8 cellular contexts compared by ENCODE assay signal in the genomic region with DNA sequence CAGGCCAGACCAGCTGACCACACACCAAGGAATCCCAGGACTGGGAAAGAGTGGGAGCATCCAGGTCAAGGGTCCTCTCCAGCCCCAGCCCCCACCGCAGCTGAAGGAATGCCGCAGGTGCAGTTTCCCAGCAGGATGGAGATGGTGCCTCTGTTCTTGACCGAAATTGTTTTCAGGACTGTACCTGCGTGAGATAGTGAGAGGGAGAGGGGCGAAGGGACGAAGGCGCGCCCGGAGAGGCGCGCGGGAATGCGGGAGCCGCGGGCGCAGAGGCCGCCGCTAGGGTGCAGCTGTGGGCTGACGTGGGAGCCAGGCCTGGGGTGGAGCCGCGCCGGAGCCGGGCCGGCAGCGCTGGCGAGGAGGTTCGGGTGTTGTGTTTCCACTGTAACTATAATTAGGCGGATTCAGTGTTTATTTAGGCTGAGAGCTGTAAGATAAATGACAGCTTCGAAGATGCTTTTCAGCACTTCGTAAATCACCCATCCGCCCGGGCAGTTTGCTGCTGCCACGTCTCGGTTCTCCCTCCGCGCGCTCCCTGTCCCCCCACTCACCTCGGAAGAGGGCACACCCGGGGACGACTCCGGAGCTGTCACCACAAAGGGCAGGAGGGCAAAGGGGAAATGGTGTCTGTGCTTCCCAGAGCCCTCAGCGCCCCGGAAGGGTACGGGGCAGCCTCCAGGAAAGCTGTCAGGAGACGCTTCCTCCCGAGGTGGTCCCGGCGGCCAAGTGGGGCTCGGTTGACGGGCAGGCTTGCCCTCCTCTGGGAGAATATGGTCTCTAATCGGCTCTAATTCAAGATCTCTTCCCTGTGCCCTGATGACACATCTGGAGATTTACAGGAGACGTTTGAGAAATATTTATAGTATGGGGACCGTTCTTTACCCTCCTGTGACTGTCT. TPM values are rescaled to one million over a fixed set of nuclear protein-coding genes. Genes with fewer than 3 reads are reported as not detected.
DNase-seq lines count a peak whose midpoint lies in the region; ATAC-seq and TF ChIP-seq lines count a peak whose summit lies in the region.

No MANE protein-coding gene starts in this region.

- peak; percentile 93 for ATAC-seq in mucosa of descending colon

- H4K5ac ChIP-seq in H9 (ENCODE audit: insufficient read length, low read depth, low read length): no peak overlapping the region

- intact Hi-C loops in mucosa of descending colon (cut with DNase I, micrococcal nuclease): no loop called here

- no peak overlapping the region for H2AFZ ChIP-seq in H9 (ENCODE audit: low read length)

- no peak overlapping the region for H4K8ac ChIP-seq in H9 (replicated peaks; ENCODE audit: insufficient read length, low read depth, low read length)

- H2BK15ac ChIP-seq in H9 (ENCODE audit: low read depth, low read length): no peak overlapping the region

- H3K23me2 ChIP-seq in H9 (ENCODE audit: insufficient read length, low read depth, low read length, poor library complexity, severe bottlenecking): peaks cover 11% of the 10 kb centered on the region

- no peaks in the 10 kb centered on the region for H3K79me2 ChIP-seq in H9 (ENCODE audit: insufficient read depth, low read length)

- H3K27me3 ChIP-seq in BLaER1: peaks cover 31% of the 10 kb centered on the region
- peaks cover 22% of the 10 kb centered on the region for H3K27me3 ChIP-seq in H9 (ENCODE audit: insufficient read depth, low read length)
- H3K27me3 ChIP-seq in endodermal cell (ENCODE audit: control insufficient read depth, insufficient read depth, low read length, poor library complexity, severe bottlenecking): peaks cover 86% of the 10 kb centered on the region

- no peak overlapping the region for H3K27ac Mint-ChIP-seq in H9
- H3K27ac Mint-ChIP-seq in endodermal cell: no peak overlapping the region

- H4K91ac ChIP-seq in H9 (ENCODE audit: insufficient read length, low read depth, low read length): no peak overlapping the region

- no peak overlapping the region for H2BK12ac ChIP-seq in H9 (ENCODE audit: insufficient read length, low read depth, low read length)

- no peak overlapping the region for H2BK20ac ChIP-seq in H9 (ENCODE audit: low read depth, low read length, poor library complexity, severe bottlenecking)

- WGBS in H9 (ENCODE audit: extremely low coverage, insufficient read length, low lambda C conversion rate): no CpG with 5 or more reads among the region's 53 CpGs
- 14 to 26% methylated on average over 24 to 53 of the region's 53 CpGs for WGBS in endodermal cell (ENCODE audit: insufficient coverage in 1 of 2, insufficient read length in 1 of 2), 2 experiments

- H3K9ac ChIP-seq in BLaER1: peak overlapping the region; percentile 30; the same call in 1 of the 2 replicates
- H3K9ac ChIP-seq in H9 (ENCODE audit: extremely low read depth, insufficient read length, low read length): no peak overlapping the region
- H3K9ac ChIP-seq in endodermal cell (ENCODE audit: extremely low read depth, low read length, poor library complexity, severe bottlenecking): no peak overlapping the region

- peak; percentile 76 for TF ChIP-seq CTCF in H9 (conservative IDR thresholded peaks at IDR 0.05)
- TF ChIP-seq CTCF in endodermal cell (conservative IDR thresholded peaks at IDR 0.05): peak; percentile 84
- peak; percentile 78 for TF ChIP-seq CTCF in mucosa of descending colon (IDR thresholded peaks at IDR 0.05)

- no peaks in the 10 kb centered on the region for H3K9me3 ChIP-seq in BLaER1
- H3K9me3 ChIP-seq in H9 (ENCODE audit: control insufficient read depth, low read depth, low read length): no peaks in the 10 kb centered on the region
- H3K9me3 ChIP-seq in endodermal cell (ENCODE audit: control insufficient read depth, low read length): peaks cover 5% of the 10 kb centered on the region
- H3K9me3 ChIP-seq in mucosa of descending colon: no peaks in the 10 kb centered on the region

- H3K18ac ChIP-seq in H9 (ENCODE audit: insufficient read length, low read depth, low read length): no peak overlapping the region

- H3T11ph ChIP-seq in H9 (ENCODE audit: low read length): no peak overlapping the region

- H2BK120ac ChIP-seq in H9 (ENCODE audit: low read depth, low read length, poor library complexity, severe bottlenecking): no peak overlapping the region

- no peak overlapping the region for H3K23ac ChIP-seq in H9 (ENCODE audit: insufficient read length, low read depth, low read length)

- no peaks in the 10 kb centered on the region for H3K36me3 Mint-ChIP-seq in H9 (ENCODE audit: insufficient read depth in 1 of 3, low read depth in 3 of 3)
- H3K36me3 Mint-ChIP-seq in endodermal cell (ENCODE audit: low read depth): no peaks in the 10 kb centered on the region

- H2BK5ac ChIP-seq in H9 (ENCODE audit: insufficient read length, low read length): no peak overlapping the region

- H3K56ac ChIP-seq in H9 (ENCODE audit: insufficient read length, low read depth, low read length): no peak overlapping the region

- peaks cover 98% of the 10 kb centered on the region for H3K27me3 Mint-ChIP-seq in H9 (ENCODE audit: low read depth)
- H3K27me3 Mint-ChIP-seq in endodermal cell (ENCODE audit: insufficient read depth): peaks cover 94% of the 10 kb centered on the region

- H3K4me1 ChIP-seq in BLaER1 (peaks cover 13% of the 10 kb centered on the region), H9 (ENCODE audit: insufficient read depth, low read length) (no peaks in the 10 kb centered on the region; the same call in 1 of the 2 replicates), endodermal cell (ENCODE audit: control insufficient read depth, insufficient read depth, low read length) (peaks cover 6% of the 10 kb centered on the region), mucosa of descending colon (ENCODE audit: low read depth) (peaks cover 16% of the 10 kb centered on the region)

- DNase-seq in H9: peak; percentile 69
- DNase-seq in NCI-H446 treated with DMSO at 0.1 percent for 48 hours (lab: John Stamatoyannopoulos, UW): peak; percentile 23
- DNase-seq in activated CD8-positive, alpha-beta memory T cell treated with anti-CD3 and anti-CD28 coated beads for 1 hour (ENCODE audit: extremely low read depth in 1 of 2, low read depth in 1 of 2): peak; percentile 17 to 59
- DNase-seq in endodermal cell: peak; percentile 91
- peak; percentile 79 to 86 (median 82) for DNase-seq in mucosa of descending colon
- DNase-seq in stimulated activated CD8-positive, alpha-beta memory T cell treated with anti-CD3 and anti-CD28 coated beads, Interleukin-4, amount 100 ng/mL, for 48 hours: peak; percentile 79
- no peak for DNase-seq in occipital lobe (lab: John Stamatoyannopoulos, UW)

- H3K27ac ChIP-seq in BLaER1 (no peak overlapping the region), H9 (ENCODE audit: insufficient read length, low read depth, low read length) (no peak overlapping the region), endodermal cell (ENCODE audit: low read depth, low read length) (no peak overlapping the region)

- H3K4me3 ChIP-seq in BLaER1: peak overlapping the region; percentile 61
- peak overlapping the region; percentile 69 for H3K4me3 ChIP-seq in endodermal cell (ENCODE audit: low read length)
- H3K4me3 ChIP-seq in mucosa of descending colon: no peak overlapping the region

- no peaks in the 10 kb centered on the region for H3K36me3 ChIP-seq in BLaER1
- no peaks in the 10 kb centered on the region for H3K36me3 ChIP-seq in endodermal cell (ENCODE audit: control insufficient read depth, insufficient read depth, low read length)
- no peaks in the 10 kb centered on the region for H3K36me3 ChIP-seq in mucosa of descending colon (ENCODE audit: low read depth)

- H3K9me3 Mint-ChIP-seq in H9 (peaks cover 0 to 4% of the 10 kb centered on the region in 2 experiments; a peak in 2 of 5 replicates), endodermal cell (peaks cover 3% of the 10 kb centered on the region)

- H3K4me1 Mint-ChIP-seq in H9 (peaks cover 16 to 31% of the 10 kb centered on the region in 2 experiments), endodermal cell (peaks cover 18% of the 10 kb centered on the region)

- H3K4ac ChIP-seq in H9 (ENCODE audit: low read depth, low read length): no peak overlapping the region

- H2AK5ac ChIP-seq in H9 (ENCODE audit: insufficient read length, low read length): no peak overlapping the region

- no peak overlapping the region; the same call in 1 of the 2 replicates for H3K14ac ChIP-seq in H9 (ENCODE audit: insufficient read depth, low read length)

- peak overlapping the region; percentile 95 for H3K4me2 ChIP-seq in BLaER1
- H3K4me2 ChIP-seq in H9 (ENCODE audit: insufficient read depth, insufficient read length, low read length): peak overlapping the region; percentile 86

- H3K4me3 Mint-ChIP-seq in H9: peak overlapping the region in 1 of 2 experiments; percentile 74; a peak in 4 of 5 replicates
- no peak overlapping the region for H3K4me3 Mint-ChIP-seq in endodermal cell

- H4K20me1 ChIP-seq in BLaER1 (no peaks in the 10 kb centered on the region), H9 (ENCODE audit: control insufficient read depth, insufficient read depth, insufficient read length) (no peaks in the 10 kb centered on the region)

- no peaks in the 10 kb centered on the region for H3K79me1 ChIP-seq in H9 (ENCODE audit: insufficient read depth, low read depth, low read length, poor library complexity, severe bottlenecking)

RNA-seq across cellular contexts. Expression of a gene that starts 38.2 kb away (rescaled TPM):
- total RNA-seq in H9 (2021) (not detected in 2 replicates), endodermal cell (not detected), mucosa of descending colon (not detected), occipital lobe (not detected)
- 27.1 TPM for polyA plus RNA-seq in endodermal cell (2013, experiment 1 of 2)
- polyA plus RNA-seq in endodermal cell (2013, experiment 2 of 2): 28.3 TPM

RNA-seq across cellular contexts. Expression of a gene that starts 52.3 kb away (rescaled TPM):
- total RNA-seq in H9 (2021) (not detected in 2 replicates), endodermal cell (under 1 TPM in 1 of 2 donors, not detected in 1; 0.22 TPM), mucosa of descending colon (10 to 100 TPM in 1 of 3 donors, 1 to 10 TPM in 1, under 1 TPM in 1; 0.93 to 32.4 (median 3.3) TPM), occipital lobe (0.16 TPM)
- polyA plus RNA-seq in endodermal cell (2013, experiment 1 of 2): 121 TPM
- 124 TPM for polyA plus RNA-seq in endodermal cell (2013, experiment 2 of 2)
